ENCODE assay signal across 27 cellular contexts in the genomic region with DNA sequence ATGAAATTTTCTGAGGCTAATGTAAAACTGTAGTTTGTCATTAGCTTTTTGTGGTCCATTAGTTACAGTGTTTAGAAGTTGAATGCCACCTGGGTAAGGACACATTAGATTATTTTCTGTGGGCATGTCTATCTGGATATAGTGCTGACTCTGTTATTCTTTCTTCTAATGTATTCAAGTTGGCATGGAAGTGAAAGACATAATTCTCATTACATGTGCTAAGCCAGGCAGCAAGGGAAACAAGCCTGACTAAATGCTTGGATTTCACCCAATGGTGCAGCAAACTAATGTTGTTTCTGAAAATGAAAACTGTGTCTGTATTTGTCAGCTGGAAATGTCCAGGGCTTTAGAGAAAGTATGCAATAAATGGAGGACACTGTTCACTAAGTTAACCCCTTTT.
DNase-seq lines count a peak whose midpoint lies in the region; FAIRE-seq and TF ChIP-seq lines count a peak whose summit lies in the region.
"Had no signal": no experiment of that assay in that cellular context is flagged by ENCODE, and none has a peak within 500 bp of the region (broad histone marks: within the 10 kb centered on the region; RNA-seq: fewer than 3 reads in every experiment).

No MANE protein-coding gene starts in this region.

- H3K9me2 ChIP-seq in MM.1S (replicated peaks; ENCODE audit: insufficient read depth, low read length), result no peaks in the 10 kb centered on the region

- TF ChIP-seq EP300 in sigmoid colon (IDR thresholded peaks at IDR 0.05), result no peak

- H4K20me1 ChIP-seq in MM.1S (ENCODE audit: insufficient read depth, low read length), result no peaks in the 10 kb centered on the region
- H4K20me1 ChIP-seq: BLaER1 had no signal

- H2AFZ ChIP-seq in MM.1S (ENCODE audit: low read length), result no peak overlapping the region

- DNase-seq in DMS 273 (lab: John Stamatoyannopoulos, UW; ENCODE audit: unreplicated experiment) (peak; percentile 25), DMS 273 treated with DMSO at 0.1 percent for 48 hours (lab: John Stamatoyannopoulos, UW) (no peak), amniotic epithelial cell (ENCODE audit: low read depth) (peak; percentile 8), fibroblast of mammary gland (ENCODE audit: low read depth) (peak; percentile 29), superior temporal gyrus (ENCODE audit: extremely low spot score) (peak; percentile 47), MM.1S (no peak), frontal cortex (ENCODE audit: low spot score in 2 of 2) (no peak), sigmoid colon (no peak)
- DNase-seq: activated CD4-positive, alpha-beta T cell treated with anti-CD3 and anti-CD28 coated beads, Interleukin-2, amount 50 U/mL, for 48 hours; activated effector memory CD4-positive, alpha-beta T cell treated with Interleukin-2 at 50 U/mL for 16 hours; Caco-2; cortex of kidney; EL; gastrocnemius medialis; kidney; NCI-H1436; NCI-H524 treated with DMSO at 0.1 percent for 48 hours; stimulated activated CD4-positive, alpha-beta T cell treated with anti-CD3 and anti-CD28 coated beads, Interleukin-4, amount 100 ng/mL, for 24 hours; stimulated activated naive CD8-positive, alpha-beta T cell treated with anti-CD3 and anti-CD28 coated beads, Interleukin-15, Interleukin-2, amounts not matched to agents 100 U/mL and 50 U/mL, for 24 hours; T-helper 9 cell had no signal

- H3F3A ChIP-seq in MM.1S (ENCODE audit: insufficient read depth, low read length), result no peaks in the 10 kb centered on the region

- no peaks in the 10 kb centered on the region for H3K27me3 ChIP-seq in MM.1S (replicated peaks; ENCODE audit: insufficient read depth, low read length)
- no peaks in the 10 kb centered on the region for H3K27me3 ChIP-seq in sigmoid colon
- H3K27me3 ChIP-seq: BLaER1, gastrocnemius medialis, neutrophil, tibial nerve had no signal

- H3K9me3 ChIP-seq in MM.1S (replicated peaks; ENCODE audit: insufficient read depth, low read length) (no peaks in the 10 kb centered on the region), sigmoid colon (no peaks in the 10 kb centered on the region)
- H3K9me3 ChIP-seq: BLaER1, Caco-2, gastrocnemius medialis, HAP-1, neutrophil, tibial nerve had no signal

- H3K4me1 ChIP-seq in MM.1S (ENCODE audit: low read length) (no peaks in the 10 kb centered on the region), sigmoid colon (no peaks in the 10 kb centered on the region)
- H3K4me1 ChIP-seq: BLaER1, Caco-2 had no signal

- H3K27ac ChIP-seq in MM.1S (ENCODE audit: low read length), result no peak overlapping the region
- no peak overlapping the region for H3K27ac ChIP-seq in sigmoid colon
- H3K27ac ChIP-seq: 22Rv1, BLaER1, gastrocnemius medialis, neutrophil, tibial nerve had no signal

- H3K4me2 ChIP-seq in MM.1S (ENCODE audit: low read depth, low read length), result no peak overlapping the region
- H3K4me2 ChIP-seq: BLaER1 had no signal

- TF ChIP-seq POLR2A in sigmoid colon (IDR thresholded peaks at IDR 0.05), result no peak

- intact Hi-C loops in sigmoid colon (cut with DNase I), result no loop called here

- H3K4me3 ChIP-seq in fibroblast of mammary gland (ENCODE audit: control insufficient read depth, low read depth, low read length) (no peak overlapping the region), MM.1S (ENCODE audit: low read length) (no peak overlapping the region), sigmoid colon (no peak overlapping the region)
- H3K4me3 ChIP-seq: BLaER1, gastrocnemius medialis, HAP-1, tibial nerve had no signal

- no peaks in the 10 kb centered on the region for H3K36me3 ChIP-seq in MM.1S (replicated peaks; ENCODE audit: insufficient read depth, low read length)
- H3K36me3 ChIP-seq in sigmoid colon, result no peaks in the 10 kb centered on the region
- H3K36me3 ChIP-seq: BLaER1, gastrocnemius medialis, HAP-1, neutrophil, tibial nerve had no signal

- TF ChIP-seq CTCF in fibroblast of mammary gland (conservative IDR thresholded peaks at IDR 0.05; ENCODE audit: control insufficient read depth, insufficient read depth, low read depth, low read length) (no peak), MM.1S (IDR thresholded peaks at IDR 0.05; ENCODE audit: low read length) (no peak), sigmoid colon (IDR thresholded peaks at IDR 0.05) (no peak)

- H3K79me2 ChIP-seq in MM.1S (ENCODE audit: low read length), result no peaks in the 10 kb centered on the region

- H3K9ac ChIP-seq in MM.1S (ENCODE audit: low read length), result no peak overlapping the region
- H3K9ac ChIP-seq: BLaER1 had no signal

- no peak for FAIRE-seq in frontal cortex (lab: Jason Lieb, UNC)
- FAIRE-seq: bronchial epithelial cell, endothelial cell of umbilical vein had no signal

Comparison
In these comparisons a context has a peak if more than half of its experiments do, and no peak if none do; other contexts are left out.
1. DNase-seq: peak in DMS 273 (single experiment), amniotic epithelial cell (single experiment), fibroblast of mammary gland (single experiment) and superior temporal gyrus (single experiment); none in DMS 273 treated with DMSO at 0.1 percent for 48 hours (single experiment), MM.1S (single experiment), frontal cortex (0 of 2) and sigmoid colon (single experiment).